ENCODE assay signal across 23 cellular contexts in the genomic region with DNA sequence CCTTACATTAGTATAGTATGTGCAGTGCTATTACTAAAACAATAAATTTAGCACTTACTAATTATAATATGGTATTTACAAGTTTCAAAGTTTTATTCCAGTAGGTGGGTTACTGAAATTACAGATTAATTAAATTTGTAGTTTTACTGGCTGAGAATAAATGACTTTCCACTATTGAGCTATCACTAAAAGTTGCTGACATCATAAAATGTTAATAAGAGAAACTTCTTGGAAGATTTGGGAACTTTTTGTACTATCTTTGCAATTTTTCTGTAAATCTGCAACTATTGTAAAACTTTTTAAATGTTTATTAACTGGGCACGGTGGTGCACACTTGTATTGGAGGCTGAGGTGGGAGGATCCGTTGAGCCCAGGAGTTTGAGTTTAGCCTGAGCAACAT.
"Had no signal": no experiment of that assay in that cellular context is flagged by ENCODE, and none has a peak within 500 bp of the region (broad histone marks: within the 10 kb centered on the region; RNA-seq: fewer than 3 reads in every experiment).

No MANE protein-coding gene starts in this region.

- H3K27me3 ChIP-seq: neural progenitor cell, ovary, stomach, thyroid gland, tibial nerve, upper lobe of right lung, uterus had no signal

- H3K9me3 ChIP-seq: ovary, psoas muscle, stomach, thoracic aorta, thyroid gland, tibial nerve, upper lobe of right lung, uterus had no signal

- H3K4me3 ChIP-seq: neural progenitor cell, ovary, psoas muscle, skin epidermis, stomach, thoracic aorta, thyroid gland, tibial nerve, upper lobe of right lung, uterus had no signal

- DNase-seq: naive thymus-derived CD4-positive, alpha-beta T cell; natural killer cell; occipital lobe; ovary; posterior cingulate gyrus; psoas muscle; right cardiac atrium; stimulated activated CD4-positive, alpha-beta T cell treated with anti-CD3 and anti-CD28 coated beads, Interleukin-15, amount 100 ng/mL, for 24 hours; stimulated activated CD4-positive, alpha-beta T cell treated with anti-CD3 and anti-CD28 coated beads, Interleukin-2, amount 100 ng/mL, for 24 hours; stimulated activated CD4-positive, alpha-beta T cell treated with anti-CD3 and anti-CD28 coated beads, Interleukin-2, amount 100 ng/mL, for 48 hours; stimulated activated CD4-positive, alpha-beta T cell treated with anti-CD3 and anti-CD28 coated beads, Interleukin-4, amount 100 ng/mL, for 24 hours; stimulated activated naive B cell treated with anti-CD40 and anti-IgM and Interleukin-4, amounts not matched to agents 10 μg/mL and 1 μg/mL and 100 μg/mL, for 72 hours; stimulated activated naive CD4-positive, alpha-beta T cell treated with Interleukin-2 at 50 U/mL for 16 hours; stomach; thyroid gland; upper lobe of right lung; uterus had no signal

- H3K27ac ChIP-seq: neural progenitor cell, ovary, parathyroid adenoma, psoas muscle, skin epidermis, stomach, thoracic aorta, thyroid gland, tibial nerve, upper lobe of right lung, uterus had no signal

- H3K4me2 ChIP-seq: neural progenitor cell had no signal

- H3K9ac ChIP-seq: neural progenitor cell, parathyroid adenoma had no signal

- H2AFZ ChIP-seq: neural progenitor cell, parathyroid adenoma had no signal

- H3K4me1 ChIP-seq: parathyroid adenoma, upper lobe of right lung, uterus had no signal

- H3K36me3 ChIP-seq: neural progenitor cell, ovary, stomach, thoracic aorta, thyroid gland, tibial nerve, upper lobe of right lung, uterus had no signal

- ATAC-seq: naive thymus-derived CD4-positive, alpha-beta T cell; natural killer cell; psoas muscle; stimulated activated effector memory CD8-positive, alpha-beta T cell treated with anti-CD3 and anti-CD28 coated beads, Interleukin-12 subunit alpha, Interleukin-12 subunit beta, amount 100 ng/mL, for 72 hours; stimulated activated naive B cell treated with anti-CD40 and anti-IgM and Interleukin-4, amounts not matched to agents 10 μg/mL and 1 μg/mL and 100 μg/mL, for 72 hours; upper lobe of right lung had no signal
